ENCODE assay signal across 8 cellular contexts in the genomic region with DNA sequence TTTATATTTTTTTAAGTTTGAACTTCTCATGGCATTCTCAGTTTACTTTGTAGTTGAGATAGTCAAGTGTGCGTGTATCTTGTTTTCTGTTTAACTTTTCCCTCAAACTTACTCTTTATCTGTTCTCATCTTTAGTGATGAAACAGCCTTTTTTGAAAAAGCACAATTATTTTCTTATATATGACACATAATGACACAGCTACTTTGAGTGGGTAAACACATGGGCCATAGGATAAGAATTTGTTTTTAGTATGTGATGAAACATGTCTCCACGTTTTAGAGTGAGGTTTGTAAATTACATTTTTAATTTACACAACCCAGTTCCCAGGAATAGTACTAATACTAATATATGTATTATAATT. TPM values are rescaled to one million over a fixed set of nuclear protein-coding genes. Genes with fewer than 3 reads are reported as not detected.
A peak's percentile ranks its signal among the peaks of the same experiment; 100 is the strongest.
DNase-seq lines count a peak whose midpoint lies in the region; ATAC-seq and TF ChIP-seq lines count a peak whose summit lies in the region.

No MANE protein-coding gene starts in this region.

- TF ChIP-seq CTCF in heart left ventricle (IDR thresholded peaks at IDR 0.05): no peak
- TF ChIP-seq CTCF in astrocyte of the cerebellum (IDR thresholded peaks at IDR 0.05; ENCODE audit: low read depth, low read length, missing control alignments): no peak
- TF ChIP-seq CTCF in right lobe of liver (IDR thresholded peaks at IDR 0.05): no peak
- no peak for TF ChIP-seq CTCF in upper lobe of right lung (IDR thresholded peaks at IDR 0.05)

- H3K9me3 ChIP-seq in heart left ventricle (no peaks in the 10 kb centered on the region), right lobe of liver (no peaks in the 10 kb centered on the region), upper lobe of right lung (no peaks in the 10 kb centered on the region)

- TF ChIP-seq POLR2A in heart left ventricle (IDR thresholded peaks at IDR 0.05) (no peak), right lobe of liver (IDR thresholded peaks at IDR 0.05) (no peak)

- in situ Hi-C loops in astrocyte of the cerebellum (cut with HindIII; ENCODE audit: low sequenced_read_pairs): no loop called here

- H3K27me3 ChIP-seq in heart left ventricle (no peaks in the 10 kb centered on the region), right lobe of liver (no peaks in the 10 kb centered on the region), upper lobe of right lung (no peaks in the 10 kb centered on the region)

- H3K36me3 ChIP-seq in heart left ventricle (no peaks in the 10 kb centered on the region), right lobe of liver (no peaks in the 10 kb centered on the region), upper lobe of right lung (no peaks in the 10 kb centered on the region)

- H3K4me1 ChIP-seq in heart left ventricle (peaks cover 0 to 59% (median 26%) of the 10 kb centered on the region in 12 donors), right lobe of liver (peaks cover 0 to 23% (median 4%) of the 10 kb centered on the region in 4 donors), upper lobe of right lung (peaks cover 40% of the 10 kb centered on the region)

- DNase-seq in heart left ventricle (no peak), cardiac septum (ENCODE audit: low spot score) (no peak), astrocyte of the cerebellum (ENCODE audit: low read depth) (no peak), right lobe of liver (no peak), upper lobe of right lung (no peak), NCI-H2171 treated with DMSO at 0.1 percent for 48 hours (lab: John Stamatoyannopoulos, UW) (no peak)

- peak overlapping the region in 9 of 12 donors; percentile 82 to 97 (median 85) for H3K4me3 ChIP-seq in heart left ventricle
- peak overlapping the region; percentile 94 for H3K4me3 ChIP-seq in astrocyte of the cerebellum (ENCODE audit: low read depth, low read length)
- peak overlapping the region; percentile 70 to 89 (median 87) for H3K4me3 ChIP-seq in right lobe of liver
- peak overlapping the region; percentile 94 for H3K4me3 ChIP-seq in upper lobe of right lung

- H3K27ac ChIP-seq in heart left ventricle: peak overlapping the region in 5 of 12 donors; percentile 10 to 98 (median 96)
- peak overlapping the region in 2 of 3 donors; percentile 95 to 99 for H3K27ac ChIP-seq in right lobe of liver
- no peak overlapping the region for H3K27ac ChIP-seq in upper lobe of right lung

- intact Hi-C loops in heart left ventricle (cut with DNase I): loop anchor here in 2 of 10 donors (10.0 kb wide), 2 partner anchors 290 to 790 kb away; no protein-coding TSS in a partner anchor
- intact Hi-C loops in cardiac septum (cut with DNase I): loop anchor here (10.0 kb wide), 1 partner anchor 800 kb away; no protein-coding TSS in a partner anchor
- intact Hi-C loops in right lobe of liver (cut with DNase I): no loop called here
- intact Hi-C loops in upper lobe of right lung (cut with DNase I): no loop called here

- no peak for ATAC-seq in heart left ventricle
- no peak for ATAC-seq in right lobe of liver
- no peak for ATAC-seq in upper lobe of right lung
- ATAC-seq in GM18873 (IDR thresholded peaks at IDR 0.05; ENCODE audit: low FRiP score, unreplicated experiment): no peak
- no peak for ATAC-seq in GM21737 (IDR thresholded peaks at IDR 0.05; ENCODE audit: unreplicated experiment)

- 58 to 69% (median 63%) methylated on average over 2 of the region's 2 CpGs for WGBS in heart left ventricle, 4 donors
- 8% methylated on average over 2 of the region's 2 CpGs for WGBS in right lobe of liver (ENCODE audit: insufficient coverage, low coverage, low lambda C conversion rate, missing lambda C conversion rate)

RNA-seq across cellular contexts. Expression of gene DIPK2A, which starts 3.2 kb away (rescaled TPM):
- total RNA-seq in heart left ventricle: 10 to 100 TPM in 5 of 9 donors, 1 to 10 TPM in 4; 5.2 to 13.9 (median 10.5) TPM
- 1 to 10 TPM; 3.3 to 4.7 TPM for polyA plus RNA-seq in heart left ventricle
- 9.4 TPM for total RNA-seq in cardiac septum
- 10 to 100 TPM in 5 of 6 experiments, 1 to 10 TPM in 1; 5.4 to 16.6 (median 14.5) TPM for total RNA-seq in right lobe of liver
- 24.4 TPM for total RNA-seq in upper lobe of right lung
